ENCODE assay signal across 8 cellular contexts in genomic region chr4:155758500-155759371, GRCh38. TPM values are rescaled to one million over a fixed set of nuclear protein-coding genes. Genes with fewer than 3 reads are reported as not detected.
DNase-seq lines count a peak whose midpoint lies in the region; ATAC-seq and TF ChIP-seq lines count a peak whose summit lies in the region.

Gene GUCY1B1, plus strand, starts transcription at chr4:155759021. Its CDS starts 120 bp downstream, at chr4:155759141.

- peak within 1 kb of the TSS; percentile 86 for H3K4me2 ChIP-seq in osteoblast (ENCODE audit: insufficient read depth, low read length)

- no peaks in the 10 kb centered on the region for H4K20me1 ChIP-seq in osteoblast (ENCODE audit: insufficient read depth, low read length)

- TF ChIP-seq CTCF in osteoblast (IDR thresholded peaks at IDR 0.05; ENCODE audit: extremely low read depth, low read depth, low read length), result peak; percentile 18
- peak; percentile 55 for TF ChIP-seq CTCF in thoracic aorta (IDR thresholded peaks at IDR 0.05)

- H3K27ac ChIP-seq in osteoblast (ENCODE audit: low read depth, low read length) (no peak within 1 kb of the TSS), thoracic aorta (peak within 1 kb of the TSS; percentile 77 to 93)

- H3K27me3 ChIP-seq in osteoblast (ENCODE audit: insufficient read depth, low read length) (no peaks in the 10 kb centered on the region), thoracic aorta (replicated peaks; ENCODE audit: insufficient read depth) (no peaks in the 10 kb centered on the region)

- peaks cover 3% of the 10 kb centered on the region for H3K4me1 ChIP-seq in osteoblast (ENCODE audit: insufficient read depth, low read length)
- H3K4me1 ChIP-seq in thoracic aorta (ENCODE audit: control insufficient read depth in 1 of 2, low read depth in 2 of 2), result peaks cover 4 to 16% of the 10 kb centered on the region in 2 donors

- peak within 1 kb of the TSS; percentile 85 for H2AFZ ChIP-seq in osteoblast (ENCODE audit: low read length)

- intact Hi-C loops in Right ventricle myocardium inferior (cut with DNase I), result loop anchor here (1.0 to 2.0 kb wide), 2 partner anchors 92 to 316 kb away; partner anchors contain the start of gene GUCY1A1

- H3K79me2 ChIP-seq in osteoblast (ENCODE audit: insufficient read depth, low read length), result no peaks in the 10 kb centered on the region

- DNase-seq in C1 segment of cervical spinal cord (lab: John Stamatoyannopoulos, UW) (peak; percentile 48 to 97 (median 92)), GM19240 (ENCODE audit: insufficient read length, low spot score) (peak; percentile 45), SKM-1 (lab: John Stamatoyannopoulos, UW; ENCODE audit: unreplicated experiment) (peak; percentile 39), Right ventricle myocardium inferior (ENCODE audit: missing footprints) (peak; percentile 96), osteoblast (ENCODE audit: insufficient read length, low spot score, missing footprints) (peak; percentile 99), thoracic aorta (ENCODE audit: low spot score) (peak; percentile 90)
- peak; percentile 25 for DNase-seq in activated naive CD8-positive, alpha-beta T cell treated with anti-CD3 and anti-CD28 coated beads, Interleukin-2, amount 50 U/mL, for 16 hours (ENCODE audit: low read depth, low spot score)

- H3K36me3 ChIP-seq in osteoblast (ENCODE audit: insufficient read depth, low read length), result no peaks in the 10 kb centered on the region
- H3K36me3 ChIP-seq in thoracic aorta, result no peaks in the 10 kb centered on the region

- peak within 1 kb of the TSS; percentile 74 for H3K4me3 ChIP-seq in osteoblast (ENCODE audit: insufficient read depth, low read length)
- H3K4me3 ChIP-seq in thoracic aorta, result peak within 1 kb of the TSS; percentile 87

- ATAC-seq in HG03442 (IDR thresholded peaks at IDR 0.05; ENCODE audit: unreplicated experiment) (peak; percentile 97), Right ventricle myocardium inferior (peak; percentile 98), thoracic aorta (ENCODE audit: insufficient number of reproducible peaks, low FRiP score, low read depth) (peak; percentile 99)

- H3K9me3 ChIP-seq in osteoblast (ENCODE audit: low read depth, low read length) (no peaks in the 10 kb centered on the region), thoracic aorta (no peaks in the 10 kb centered on the region)

RNA-seq across cellular contexts. Expression of gene GUCY1B1, which starts in this region (rescaled TPM):
- total RNA-seq in Right ventricle myocardium inferior (32.6 TPM), osteoblast (1.1 and 2.9 TPM in 2 replicates), thoracic aorta (10 to 100 TPM; 32.7 to 34.1 TPM)

Comparison
In these comparisons a context has a peak if more than half of its experiments do, and no peak if none do; other contexts are left out.
1. DNase-seq: peak in every context shown above with its lines; median percentile 99 in osteoblast; 96 in Right ventricle myocardium inferior; 92 in C1 segment of cervical spinal cord; 90 in thoracic aorta; 45 in GM19240; 39 in SKM-1; 25 in activated naive CD8-positive, alpha-beta T cell treated with anti-CD3 and anti-CD28 coated beads, Interleukin-2, amount 50 U/mL, for 16 hours.